Comparison of ENCODE assay signal across 17 cellular contexts in the genomic region with DNA sequence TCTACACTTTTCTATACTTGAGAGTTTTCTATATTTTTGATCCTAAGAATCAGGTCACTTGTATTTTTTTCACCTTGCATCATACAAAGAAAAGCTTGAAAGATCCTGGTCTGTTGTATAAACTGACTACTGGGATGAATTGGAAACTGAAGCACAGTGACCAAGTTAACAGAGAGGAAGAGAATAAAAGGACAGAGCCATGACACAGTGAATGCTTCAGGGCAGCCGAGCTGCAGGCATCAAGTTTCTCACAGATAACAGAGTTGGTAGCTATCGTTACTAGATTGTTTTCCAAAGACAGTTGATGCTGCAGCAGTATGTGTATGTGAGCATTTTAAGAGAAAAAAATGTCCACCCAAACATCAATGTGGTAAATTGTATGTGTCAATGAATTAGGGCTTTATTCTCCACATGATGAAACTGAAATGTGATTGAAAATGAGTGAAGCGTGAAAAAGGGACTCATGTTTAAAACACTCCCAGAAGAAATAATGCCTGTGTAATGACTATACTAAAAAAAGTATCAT.
A peak's percentile ranks its signal among the peaks of the same experiment; 100 is the strongest.
DNase-seq lines count a peak whose midpoint lies in the region; ATAC-seq and TF ChIP-seq lines count a peak whose summit lies in the region.
"Had no signal": no experiment of that assay in that cellular context is flagged by ENCODE, and none has a peak within 500 bp of the region (broad histone marks: within the 10 kb centered on the region; RNA-seq: fewer than 3 reads in every experiment).

No MANE protein-coding gene starts in this region.

- no peak overlapping the region for H3K4me3 Mint-ChIP-seq in neural crest cell
- H3K4me3 Mint-ChIP-seq: CD8-positive, alpha-beta memory T cell had no signal

- peak overlapping the region; percentile 79 for H3K27ac Mint-ChIP-seq in neural crest cell (ENCODE audit: unreplicated experiment)
- H3K27ac Mint-ChIP-seq: CD8-positive, alpha-beta memory T cell had no signal

- no peaks in the 10 kb centered on the region for H3K27me3 Mint-ChIP-seq in neural crest cell (ENCODE audit: low read depth)
- H3K27me3 Mint-ChIP-seq: CD8-positive, alpha-beta memory T cell had no signal

- no peak for TF ChIP-seq CTCF in neural crest cell (conservative IDR thresholded peaks at IDR 0.05)

- H3K36me3 Mint-ChIP-seq in neural crest cell (ENCODE audit: low read depth), result no peaks in the 10 kb centered on the region
- H3K36me3 Mint-ChIP-seq: CD8-positive, alpha-beta memory T cell had no signal

- H3K4me1 Mint-ChIP-seq in neural crest cell, result peaks cover 28% of the 10 kb centered on the region
- H3K4me1 Mint-ChIP-seq: CD8-positive, alpha-beta memory T cell had no signal

- no peaks in the 10 kb centered on the region for H3K9me3 Mint-ChIP-seq in neural crest cell

- no peak for ATAC-seq in GM18519 (IDR thresholded peaks at IDR 0.05; ENCODE audit: low FRiP score, unreplicated experiment)
- no peak for ATAC-seq in GM18861 (IDR thresholded peaks at IDR 0.05; ENCODE audit: unreplicated experiment)

- peak; percentile 5 for DNase-seq in NCI-H345 (lab: John Stamatoyannopoulos, UW)
- no peak for DNase-seq in NCI-H345 treated with DMSO at 0.1 percent for 48 hours (lab: John Stamatoyannopoulos, UW; ENCODE audit: unreplicated experiment)
- peak; percentile 43 for DNase-seq in OCI-M1 (lab: John Stamatoyannopoulos, UW)
- DNase-seq in foreskin melanocyte, result peak; percentile 91
- DNase-seq in neural crest cell (ENCODE audit: low read depth, low spot score), result no peak
- no peak for DNase-seq in NCI-H2227 (lab: John Stamatoyannopoulos, UW; ENCODE audit: unreplicated experiment)
- DNase-seq: CD8-positive, alpha-beta memory T cell; DMS79 treated with DMSO at 0.1 percent for 48 hours; GM23248; NCI-H1105 treated with DMSO at 0.1 percent for 48 hours; NCI-H2029; NCI-H446 treated with DMSO at 0.1 percent for 48 hours; NCI-H748 treated with DMSO at 0.1 percent for 48 hours; Peyer's patch; SHP77 had no signal

Comparison
In these comparisons a context has a peak if more than half of its experiments do, and no peak if none do; other contexts are left out.
1. DNase-seq: peak in NCI-H345 (single experiment), OCI-M1 (single experiment) and foreskin melanocyte (single experiment); none in NCI-H345 treated with DMSO at 0.1 percent for 48 hours (single experiment), neural crest cell (single experiment) and NCI-H2227 (single experiment).